ENCODE assay signal across 17 cellular contexts in the genomic region with DNA sequence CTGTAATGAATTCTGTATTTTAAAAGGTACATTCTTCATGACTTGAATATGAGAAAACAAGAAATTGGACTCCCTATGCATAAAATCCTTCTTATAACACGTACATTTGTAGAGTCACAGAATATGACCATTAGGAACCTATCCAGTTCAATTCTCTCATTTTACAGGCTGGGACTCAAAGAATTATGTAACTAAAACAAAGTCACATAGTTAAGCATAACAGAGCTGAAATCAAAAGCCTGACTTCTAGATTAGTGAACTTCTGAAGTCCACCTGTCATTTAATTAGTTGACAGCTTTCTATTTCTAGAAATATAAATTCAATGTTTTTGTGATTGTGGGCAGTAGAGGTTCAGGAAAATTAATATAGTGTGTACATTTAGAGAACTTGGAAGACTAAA. TPM values are rescaled to one million over a fixed set of nuclear protein-coding genes. Genes with fewer than 3 reads are reported as not detected.
DNase-seq lines count a peak whose midpoint lies in the region; ATAC-seq, FAIRE-seq and TF ChIP-seq lines count a peak whose summit lies in the region.
"Had no signal": no experiment of that assay in that cellular context is flagged by ENCODE, and none has a peak within 500 bp of the region (broad histone marks: within the 10 kb centered on the region; RNA-seq: fewer than 3 reads in every experiment).

No MANE protein-coding gene starts in this region.

- H3K4me3 ChIP-seq in right lobe of liver (no peak overlapping the region), HepG2 (replicated peaks in 1 of 3; ENCODE audit: insufficient read depth in 1 of 3, low read depth in 2 of 3, low read length in 3 of 3) (no peak overlapping the region)
- H3K4me3 ChIP-seq: BLaER1 treated with 17β-estradiol and CSF1 and Interleukin-3, amounts not matched to agents 10 nM and 100 nM had no signal

- DNase-seq in right lobe of liver (no peak), HepG2 (ENCODE audit: low spot score) (no peak), left lobe of liver (ENCODE audit: low spot score) (no peak), renal cortical epithelial cell (ENCODE audit: low read depth) (peak; percentile 4), T-helper 1 cell (no peak), NCI-H2171 treated with DMSO at 0.1 percent for 48 hours (lab: John Stamatoyannopoulos, UW) (no peak), AML-193 (lab: John Stamatoyannopoulos, UW) (no peak)
- DNase-seq: 8988T; Calu3; CD8-positive, alpha-beta T cell; H9 had no signal

- FAIRE-seq in HepG2 (lab: Jason Lieb, UNC) = no peak
- FAIRE-seq: G401.6, GM12891, GM19239, H1 had no signal

- H3K9ac ChIP-seq in HepG2 (ENCODE audit: insufficient read depth, low read depth, low read length) = no peak overlapping the region
- H3K9ac ChIP-seq: BLaER1 treated with 17β-estradiol and CSF1 and Interleukin-3, amounts not matched to agents 10 nM and 100 nM had no signal

- H3K79me2 ChIP-seq in HepG2 (ENCODE audit: insufficient read depth, low read length) = no peaks in the 10 kb centered on the region

- no peaks in the 10 kb centered on the region for H3K27me3 ChIP-seq in right lobe of liver
- H3K27me3 ChIP-seq in HepG2 (ENCODE audit: control insufficient read depth in 1 of 2, insufficient read depth in 2 of 2, low read length in 2 of 2) = no peaks in the 10 kb centered on the region
- H3K27me3 ChIP-seq: BLaER1 treated with 17β-estradiol and CSF1 and Interleukin-3, amounts not matched to agents 10 nM and 100 nM had no signal

- no peak for TF ChIP-seq RAD21 in HepG2 (CRISPR knock-in tag; IDR thresholded peaks at IDR 0.05)

- POLR2A ChIA-PET in HepG2 (lab: Yijun Ruan, JAX) = no interaction called here

- peak in 3 of 4 donors; percentile 50 to 69 (median 59) for ATAC-seq in right lobe of liver
- no peak for ATAC-seq in HepG2
- peak; percentile 74 for ATAC-seq in left lobe of liver
- ATAC-seq: CD8-positive, alpha-beta T cell had no signal

- BruUV-seq in HepG2 (replicated peaks; lab: Mats Ljungman, UMichigan) = no TSS peak

- TF ChIP-seq EP300 in HepG2 (IDR thresholded peaks at IDR 0.05; ENCODE audit: low read depth in 2 of 2, low read length in 2 of 2) (no peak), HepG2 (CRISPR knock-in tag; IDR thresholded peaks at IDR 0.05; ENCODE audit: borderline replicate concordance) (no peak)

- H3K36me3 ChIP-seq in right lobe of liver (no peaks in the 10 kb centered on the region), HepG2 (replicated peaks in 1 of 2; ENCODE audit: control insufficient read depth in 1 of 2, insufficient read depth in 2 of 2, low read length in 2 of 2) (no peaks in the 10 kb centered on the region)
- H3K36me3 ChIP-seq: BLaER1 treated with 17β-estradiol and CSF1 and Interleukin-3, amounts not matched to agents 10 nM and 100 nM had no signal

- peaks cover 0 to 12% (median 4%) of the 10 kb centered on the region in 4 donors for H3K4me1 ChIP-seq in right lobe of liver
- no peaks in the 10 kb centered on the region for H3K4me1 ChIP-seq in HepG2 (ENCODE audit: insufficient read depth, low read length)
- H3K4me1 ChIP-seq: BLaER1 treated with 17β-estradiol and CSF1 and Interleukin-3, amounts not matched to agents 10 nM and 100 nM had no signal

- TF ChIP-seq CTCF in right lobe of liver (IDR thresholded peaks at IDR 0.05) = no peak
- no peak for TF ChIP-seq CTCF in HepG2 (CRISPR knock-in tag; IDR thresholded peaks at IDR 0.05)

- H3K4me2 ChIP-seq in HepG2 (ENCODE audit: low read depth, low read length) = no peak overlapping the region
- H3K4me2 ChIP-seq: BLaER1 treated with 17β-estradiol and CSF1 and Interleukin-3, amounts not matched to agents 10 nM and 100 nM had no signal

- H4K20me1 ChIP-seq in HepG2 (ENCODE audit: insufficient read depth, low read length) = no peaks in the 10 kb centered on the region
- H4K20me1 ChIP-seq: BLaER1 treated with 17β-estradiol and CSF1 and Interleukin-3, amounts not matched to agents 10 nM and 100 nM had no signal

- intact Hi-C loops in right lobe of liver (cut with DNase I) = no loop called here
- intact Hi-C loops in HepG2 (cut with micrococcal nuclease; ENCODE audit: unreplicated experiment) = no loop called here

- 39% methylated on average over 1 of the region's 1 CpG for WGBS in right lobe of liver (ENCODE audit: insufficient coverage, low coverage, low lambda C conversion rate, missing lambda C conversion rate)
- 0% methylated on average over 1 of the region's 1 CpG for WGBS in HepG2 (ENCODE audit: low lambda C conversion rate)

- H2AFZ ChIP-seq in HepG2 (ENCODE audit: low read length) = no peak overlapping the region

- no peak for TF ChIP-seq POLR2A in right lobe of liver (IDR thresholded peaks at IDR 0.05)
- no peak for TF ChIP-seq POLR2A in HepG2 (IDR thresholded peaks at IDR 0.05; ENCODE audit: insufficient read depth in 1 of 2, low read depth in 2 of 2, low read length in 2 of 2)

- H3K27ac ChIP-seq in right lobe of liver (peak overlapping the region in 2 of 3 donors; percentile 21 to 46), HepG2 (ENCODE audit: extremely low read length, insufficient read depth, low read length) (no peak overlapping the region)
- H3K27ac ChIP-seq: BLaER1 treated with 17β-estradiol and CSF1 and Interleukin-3, amounts not matched to agents 10 nM and 100 nM had no signal

- no peaks in the 10 kb centered on the region for H3K9me3 ChIP-seq in right lobe of liver
- H3K9me3 ChIP-seq in HepG2 (ENCODE audit: low read length) = no peaks in the 10 kb centered on the region

- in situ Hi-C loops in HepG2 (cut with HindIII; ENCODE audit: extremely low pct_ligation_motif_present, low pct_unique_long_range_greater_than_20kb) = no loop called here

- CTCF ChIA-PET in HepG2 (lab: Yijun Ruan, JAX; ENCODE audit: low intra/inter-chr PET ratio, low total read pairs) = no interaction called here

TF ChIP-seq in HepG2, 621 proteins besides CTCF, POLR2A, EP300 and RAD21 (continues in another document):
- TF ChIP-seq ZNF441 (CRISPR knock-in tag; IDR thresholded peaks at IDR 0.05; ENCODE audit: borderline replicate concordance) = no peak
- TF ChIP-seq ZNF547 (CRISPR knock-in tag; IDR thresholded peaks at IDR 0.05) = no peak
- no peak for TF ChIP-seq ZZZ3 (CRISPR knock-in tag; IDR thresholded peaks at IDR 0.05; ENCODE audit: borderline replicate concordance)
- TF ChIP-seq ZC3H4 (CRISPR knock-in tag; IDR thresholded peaks at IDR 0.05; ENCODE audit: borderline replicate concordance) = no peak
- TF ChIP-seq NBN (conservative IDR thresholded peaks at IDR 0.05) = no peak
- TF ChIP-seq ZNF296 (CRISPR knock-in tag; conservative IDR thresholded peaks at IDR 0.05) = no peak
- no peak for TF ChIP-seq ZNF136 (CRISPR knock-in tag; IDR thresholded peaks at IDR 0.05; ENCODE audit: low read depth)
- TF ChIP-seq, protein P1, sequence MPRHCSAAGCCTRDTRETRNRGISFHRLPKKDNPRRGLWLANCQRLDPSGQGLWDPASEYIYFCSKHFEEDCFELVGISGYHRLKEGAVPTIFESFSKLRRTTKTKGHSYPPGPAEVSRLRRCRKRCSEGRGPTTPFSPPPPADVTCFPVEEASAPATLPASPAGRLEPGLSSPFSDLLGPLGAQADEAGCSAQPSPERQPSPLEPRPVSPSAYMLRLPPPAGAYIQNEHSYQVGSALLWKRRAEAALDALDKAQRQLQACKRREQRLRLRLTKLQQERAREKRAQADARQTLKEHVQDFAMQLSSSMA (CRISPR knock-in tag; IDR thresholded peaks at IDR 0.05) = no peak
- TF ChIP-seq SMC3 (IDR thresholded peaks at IDR 0.05; ENCODE audit: low read length) = no peak

RNA-seq across cellular contexts. Expression of a gene that starts 20.3 kb away (rescaled TPM):
- total RNA-seq in right lobe of liver = 1 to 10 TPM in 5 of 6 experiments, under 1 TPM in 1; 0.92 to 7.2 (median 3.9) TPM
- total RNA-seq in HepG2 (2016; rRNA removed; fragmentation: Illumina TruSeq; extraction: Trizol) = 0.22 and 0.38 TPM in 2 replicates
- 0.30 and 0.71 TPM in 2 replicates for total RNA-seq in HepG2 (2016; cell fraction: cytosol; rRNA removed; fragmentation: Illumina TruSeq; extraction: Trizol; ENCODE audit: low read depth)
- 0.24 and 0.46 TPM in 2 replicates for total RNA-seq in HepG2 (2016; cell fraction: insoluble cytoplasmic fraction; rRNA removed; fragmentation: Illumina TruSeq; extraction: Trizol)
- total RNA-seq in HepG2 (2016; cell fraction: membrane; rRNA removed; fragmentation: Illumina TruSeq; extraction: Trizol) = 0.21 and 0.37 TPM in 2 replicates
- 0.25 and 0.47 TPM in 2 replicates for total RNA-seq in HepG2 (2016; cell fraction: nucleus; rRNA removed; fragmentation: Illumina TruSeq; extraction: Trizol)
- 0.07 and 0.13 TPM in 2 replicates for polyA plus RNA-seq in HepG2 (2011; rRNA removed)
- polyA plus RNA-seq in HepG2 (2011; cell fraction: cytosol; rRNA removed) = 0.04 and 0.10 TPM in 2 replicates
- 0.08 and 0.19 TPM in 2 replicates for polyA plus RNA-seq in HepG2 (2011; cell fraction: nucleus; rRNA removed)
- polyA plus RNA-seq in HepG2 (2012) = 0.20 TPM in 1 of 2 replicates, not detected in the other
- not detected in 2 replicates for polyA plus RNA-seq in HepG2 (2016; cell fraction: cytosol; fragmentation: Illumina TruSeq; extraction: Trizol; ENCODE audit: low read depth)
- polyA plus RNA-seq in HepG2 (2016; cell fraction: insoluble cytoplasmic fraction; fragmentation: Illumina TruSeq; extraction: Trizol; ENCODE audit: low read depth) = 0.29 and 0.39 TPM in 2 replicates
- 0.14 TPM in 1 of 2 replicates, not detected in the other for polyA plus RNA-seq in HepG2 (2016; cell fraction: membrane; fragmentation: Illumina TruSeq; extraction: Trizol; ENCODE audit: low read depth)
- polyA plus RNA-seq in HepG2 (2016; cell fraction: nucleus; fragmentation: Illumina TruSeq; extraction: Trizol; ENCODE audit: insufficient read depth, low read depth) = 0.44 and 0.72 TPM in 2 replicates
- 0.35 TPM in 1 of 2 replicates, not detected in the other for polyA minus RNA-seq in HepG2 (2011; rRNA and poly(A)+ RNA removed; ENCODE audit: low replicate concordance)
- not detected in 2 replicates for polyA minus RNA-seq in HepG2 (2011; cell fraction: cytosol; rRNA and poly(A)+ RNA removed)
- not detected in 2 replicates for polyA minus RNA-seq in HepG2 (2011; cell fraction: nucleus; rRNA and poly(A)+ RNA removed)
- total RNA-seq in left lobe of liver = 7.5 TPM
- total RNA-seq in renal cortical epithelial cell = 11.6 and 14.0 TPM in 2 replicates
- total RNA-seq: B cell; CD8-positive, alpha-beta T cell had no signal
